In the genomic region with DNA sequence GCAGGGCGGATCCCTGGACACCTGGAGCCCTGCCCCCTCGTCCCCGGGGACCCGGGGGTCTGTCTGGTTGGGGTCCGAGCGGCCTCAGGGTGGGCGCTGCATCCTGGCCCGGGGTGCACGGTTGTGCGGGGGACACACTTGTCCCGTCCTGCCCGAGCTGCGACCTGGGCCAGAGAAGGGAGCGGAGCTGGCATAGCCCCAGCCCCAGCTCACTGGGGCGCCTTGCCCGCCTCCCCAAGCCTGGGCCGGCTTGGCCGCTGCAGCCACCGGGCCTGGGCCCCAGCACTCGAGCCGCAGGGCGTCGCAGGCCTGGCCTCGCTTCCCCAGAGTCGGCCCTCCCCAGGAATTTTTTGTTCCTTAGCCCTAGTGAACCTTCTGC, we compare ENCODE assay signal across 8 cellular contexts. TPM values are rescaled to one million over a fixed set of nuclear protein-coding genes. Genes with fewer than 3 reads are reported as not detected.
DNase-seq lines count a peak whose midpoint lies in the region; ATAC-seq and TF ChIP-seq lines count a peak whose summit lies in the region.

No MANE protein-coding gene starts in this region.

- no peak overlapping the region for H3K27ac ChIP-seq in AG04450 (ENCODE audit: low read depth, low read length)
- no peak overlapping the region for H3K27ac ChIP-seq in PC-3 (ENCODE audit: low read length)

- H3K79me2 ChIP-seq in PC-3 (ENCODE audit: low read length), result no peaks in the 10 kb centered on the region

- no TSS peak for BruUV-seq in PC-3 (replicated peaks; lab: Mats Ljungman, UMichigan)

- peaks cover 7% of the 10 kb centered on the region for H3K27me3 Mint-ChIP-seq in nephron (ENCODE audit: low read depth)

- H3K4me1 Mint-ChIP-seq in nephron, result peaks cover 2% of the 10 kb centered on the region

- H2AFZ ChIP-seq in PC-3 (ENCODE audit: low read length), result peak overlapping the region; percentile 71

- H3K4me3 Mint-ChIP-seq in nephron, result peak overlapping the region; percentile 68 to 76 (median 76)

- H3K4me3 ChIP-seq in AG04450 (ENCODE audit: low read depth, low read length), result peak overlapping the region; percentile 68
- H3K4me3 ChIP-seq in PC-3 (ENCODE audit: low read length), result peak overlapping the region; percentile 70
- peak overlapping the region; percentile 41 for H3K4me3 ChIP-seq in fibroblast of mammary gland (ENCODE audit: control insufficient read depth, low read depth, low read length)

- no peaks in the 10 kb centered on the region for H3F3A ChIP-seq in PC-3 (ENCODE audit: low read length, unreplicated experiment)

- peak overlapping the region; percentile 48; the same call in 1 of the 2 replicates for H3K9ac ChIP-seq in PC-3 (ENCODE audit: low read length)

- intact Hi-C loops in PC-3 (cut with micrococcal nuclease), result loop anchor here (5.0 to 10.0 kb wide), 2 partner anchors 1594 to 1687 kb away; no protein-coding TSS in a partner anchor

- peaks cover 4% of the 10 kb centered on the region; the same call in 1 of the 2 replicates for H3K9me3 ChIP-seq in AG04450 (ENCODE audit: control insufficient read depth, insufficient read depth, low read length)
- no peaks in the 10 kb centered on the region for H3K9me3 ChIP-seq in PC-3 (ENCODE audit: low read length)

- no peaks in the 10 kb centered on the region for H4K20me1 ChIP-seq in PC-3 (ENCODE audit: low read length)

- CTCF ChIA-PET in AG04450 (lab: Charles Lee), result interaction anchor here (0.7 to 4.6 kb wide), 10 partner anchors 8 to 1684 kb away, joined by 3 to 26 read pairs (median 5); no protein-coding TSS in a partner anchor
- CTCF ChIA-PET in PC-3 (lab: Charles Lee), result no interaction called here

- H3K4me2 ChIP-seq in PC-3 (ENCODE audit: low read length), result peak overlapping the region; percentile 82

- H3K9me2 ChIP-seq in PC-3 (replicated peaks; ENCODE audit: low read length), result no peaks in the 10 kb centered on the region

- no peaks in the 10 kb centered on the region for H3K4me1 ChIP-seq in PC-3 (ENCODE audit: insufficient read depth, low read length)

- H3K27ac Mint-ChIP-seq in nephron, result no peak overlapping the region

- H3K27me3 ChIP-seq in AG04450 (ENCODE audit: control insufficient read depth, insufficient read depth, low read length) (no peaks in the 10 kb centered on the region), PC-3 (ENCODE audit: low read length) (no peaks in the 10 kb centered on the region)

- no peak for DNase-seq in AG04450 (ENCODE audit: low read depth, low spot score)
- DNase-seq in PC-3, result no peak
- no peak for DNase-seq in fibroblast of mammary gland (ENCODE audit: low read depth)
- no peak for DNase-seq in dedifferentiated amniotic fluid mesenchymal stem cell (ENCODE audit: extremely low spot score)
- no peak for DNase-seq in stimulated activated CD4-positive, alpha-beta T cell treated with anti-CD3 and anti-CD28 coated beads, Interleukin-15, amount 100 ng/mL, for 24 hours
- no peak for DNase-seq in central memory CD4-positive, alpha-beta T cell

- no peaks in the 10 kb centered on the region for H3K36me3 ChIP-seq in PC-3 (ENCODE audit: low read depth, low read length)

- POLR2A ChIA-PET in AG04450 (lab: Yijun Ruan, JAX) (no interaction called here), PC-3 (lab: Charles Lee; ENCODE audit: unreplicated experiment) (no interaction called here)

- H3K9me3 Mint-ChIP-seq in nephron, result no peaks in the 10 kb centered on the region

- no peak for ATAC-seq in PC-3
- no peak for ATAC-seq in HG03469 (IDR thresholded peaks at IDR 0.05; ENCODE audit: unreplicated experiment)

- H3K36me3 Mint-ChIP-seq in nephron (ENCODE audit: low read depth), result peaks cover 6% of the 10 kb centered on the region

- TF ChIP-seq CTCF in AG04450 (IDR thresholded peaks at IDR 0.05; ENCODE audit: low read depth, low read length) (no peak), PC-3 (conservative IDR thresholded peaks at IDR 0.05; ENCODE audit: low read depth, low read length) (no peak), fibroblast of mammary gland (conservative IDR thresholded peaks at IDR 0.05; ENCODE audit: control insufficient read depth, insufficient read depth, low read depth, low read length) (no peak), nephron (IDR thresholded peaks at IDR 0.05; ENCODE audit: unreplicated experiment in 3 of 3) (no peak)

RNA-seq across cellular contexts. Expression of a gene that starts 54.5 kb away (rescaled TPM):
- polyA plus RNA-seq in AG04450 (2011; rRNA removed), result 91.0 and 126 TPM in 2 replicates
- polyA minus RNA-seq in AG04450 (2011; rRNA and poly(A)+ RNA removed), result 12.6 and 24.4 TPM in 2 replicates
- 98.1 and 107 TPM in 2 replicates for total RNA-seq in PC-3 (2014; rRNA removed)
